8 cellular contexts compared by ENCODE assay signal in genomic region chr16:29815032-29815721, GRCh38. TPM values are rescaled to one million over a fixed set of nuclear protein-coding genes. Genes with fewer than 3 reads are reported as not detected.
DNase-seq lines count a peak whose midpoint lies in the region; ATAC-seq and TF ChIP-seq lines count a peak whose summit lies in the region.

No MANE protein-coding gene starts in this region.

- no peak for ATAC-seq in GM18502 (IDR thresholded peaks at IDR 0.05; ENCODE audit: poor library complexity, unreplicated experiment)

- peak overlapping the region; percentile 91 for H3K9ac ChIP-seq in SU-DHL-6 (ENCODE audit: low read length)
- peak overlapping the region; percentile 70 for H3K9ac ChIP-seq in mucosa of stomach (ENCODE audit: low read length)

- H3K79me2 ChIP-seq in SU-DHL-6 (ENCODE audit: insufficient read depth, low read length), result peaks cover 21% of the 10 kb centered on the region

- H3K9me3 ChIP-seq in SU-DHL-6 (ENCODE audit: insufficient read depth, low read length) (no peaks in the 10 kb centered on the region), mucosa of stomach (ENCODE audit: control insufficient read depth, low read length) (no peaks in the 10 kb centered on the region)

- no peaks in the 10 kb centered on the region for H3K27me3 ChIP-seq in SU-DHL-6 (ENCODE audit: low read length)
- H3K27me3 ChIP-seq in mucosa of stomach (ENCODE audit: control insufficient read depth, insufficient read depth, low read length), result peaks cover 22% of the 10 kb centered on the region

- no peaks in the 10 kb centered on the region for H3K9me2 ChIP-seq in SU-DHL-6 (replicated peaks; ENCODE audit: insufficient read depth, low read length)

- no peak for TF ChIP-seq CTCF in SU-DHL-6 (IDR thresholded peaks at IDR 0.05; ENCODE audit: insufficient read depth, low read length, poor library complexity, severe bottlenecking)

- H3K27ac ChIP-seq in SU-DHL-6 (ENCODE audit: low read depth, low read length), result peak overlapping the region; percentile 64

- peaks cover 15% of the 10 kb centered on the region for H3F3A ChIP-seq in SU-DHL-6 (ENCODE audit: insufficient read depth)

- peak overlapping the region; percentile 60 for H3K4me2 ChIP-seq in SU-DHL-6 (ENCODE audit: low read depth, low read length, poor library complexity, severe bottlenecking)

- H2AFZ ChIP-seq in SU-DHL-6 (ENCODE audit: low read depth, low read length, severe bottlenecking), result peak overlapping the region; percentile 68

- peaks cover 81% of the 10 kb centered on the region for H3K4me1 Mint-ChIP-seq in dendritic cell treated with granulocyte-macrophage colony-stimulating factor and Interleukin-4, amounts not matched to agents 40 ng/mL and 50 ng/mL, for 4 days (ENCODE audit: low read depth)

- no peaks in the 10 kb centered on the region for H3K9me3 Mint-ChIP-seq in dendritic cell treated with granulocyte-macrophage colony-stimulating factor and Interleukin-4, amounts not matched to agents 40 ng/mL and 50 ng/mL, for 4 days

- peak overlapping the region; percentile 98 for H3K27ac Mint-ChIP-seq in dendritic cell treated with granulocyte-macrophage colony-stimulating factor and Interleukin-4, amounts not matched to agents 40 ng/mL and 50 ng/mL, for 4 days

- H3K36me3 Mint-ChIP-seq in dendritic cell treated with granulocyte-macrophage colony-stimulating factor and Interleukin-4, amounts not matched to agents 40 ng/mL and 50 ng/mL, for 4 days (ENCODE audit: low read depth), result peaks cover 51% of the 10 kb centered on the region

- H4K20me1 ChIP-seq in SU-DHL-6 (ENCODE audit: low read depth, low read length), result no peaks in the 10 kb centered on the region

- peak; percentile 74 for DNase-seq in NCI-H748 (lab: John Stamatoyannopoulos, UW; ENCODE audit: unreplicated experiment)
- no peak for DNase-seq in NCI-H748 treated with DMSO at 0.1 percent for 48 hours (lab: John Stamatoyannopoulos, UW)
- peak; percentile 63 for DNase-seq in ureter (ENCODE audit: low spot score)
- no peak for DNase-seq in HT-29 (ENCODE audit: low spot score)

- peak overlapping the region; percentile 96 for H3K4me3 Mint-ChIP-seq in dendritic cell treated with granulocyte-macrophage colony-stimulating factor and Interleukin-4, amounts not matched to agents 40 ng/mL and 50 ng/mL, for 4 days

- intact Hi-C loops in dendritic cell treated with granulocyte-macrophage colony-stimulating factor and Interleukin-4, amounts not matched to agents 40 ng/mL and 50 ng/mL, for 4 days (cut with micrococcal nuclease), result loop anchor here (10.0 kb wide), 2 partner anchors 160 to 170 kb away; partner anchors contain the start of gene TAOK2

- H3K4me1 ChIP-seq in mucosa of stomach (ENCODE audit: control insufficient read depth, insufficient read depth, low read length), result peaks cover 58% of the 10 kb centered on the region

- H3K27me3 Mint-ChIP-seq in dendritic cell treated with granulocyte-macrophage colony-stimulating factor and Interleukin-4, amounts not matched to agents 40 ng/mL and 50 ng/mL, for 4 days, result peaks cover 36% of the 10 kb centered on the region

- H3K36me3 ChIP-seq in SU-DHL-6 (ENCODE audit: low read length) (0 out of 2 replicates have a peak, but pooled peaks cover 2% of the 10 kb centered on the region), mucosa of stomach (ENCODE audit: control insufficient read depth, insufficient read depth, low read length) (no peaks in the 10 kb centered on the region)

- peak overlapping the region; percentile 38 for H3K4me3 ChIP-seq in SU-DHL-6 (ENCODE audit: insufficient read depth, low read length, poor library complexity, severe bottlenecking)
- H3K4me3 ChIP-seq in mucosa of stomach (ENCODE audit: low read length), result peak overlapping the region; percentile 12

RNA-seq across cellular contexts. Expression of gene PAGR1, which starts 0.8 kb away (rescaled TPM):
- total RNA-seq in ureter, result 20.7 TPM
- total RNA-seq in HT-29 (2014; rRNA removed; shearing (Covaris generic)), result 57.4 and 65.1 TPM in 2 replicates

RNA-seq across cellular contexts. Expression of gene PRRT2, which starts 3.2 kb away (rescaled TPM):
- 10.6 TPM for total RNA-seq in ureter
- 0.23 TPM in 1 of 2 replicates, not detected in the other for total RNA-seq in HT-29 (2014; rRNA removed; shearing (Covaris generic))

RNA-seq across cellular contexts. Expression of gene MVP, which starts 5.1 kb away (rescaled TPM):
- 158 TPM for total RNA-seq in ureter
- 157 and 185 TPM in 2 replicates for total RNA-seq in HT-29 (2014; rRNA removed; shearing (Covaris generic))

RNA-seq across cellular contexts. Expression of gene MAZ, which starts 8.8 kb away (rescaled TPM):
- 143 TPM for total RNA-seq in ureter
- total RNA-seq in HT-29 (2014; rRNA removed; shearing (Covaris generic)), result 795 and 814 TPM in 2 replicates

RNA-seq across cellular contexts. Expression of gene KIF22, which starts 24.6 kb away (rescaled TPM):
- total RNA-seq in ureter, result 34.3 TPM
- total RNA-seq in HT-29 (2014; rRNA removed; shearing (Covaris generic)), result 127 and 134 TPM in 2 replicates

Comparison
In these comparisons a context has a peak if more than half of its experiments do, and no peak if none do; other contexts are left out.
1. DNase-seq: peak in NCI-H748 (single experiment) and ureter (single experiment); none in NCI-H748 treated with DMSO at 0.1 percent for 48 hours (single experiment) and HT-29 (single experiment).